Comparison of ENCODE assay signal across 19 cellular contexts in the genomic region with DNA sequence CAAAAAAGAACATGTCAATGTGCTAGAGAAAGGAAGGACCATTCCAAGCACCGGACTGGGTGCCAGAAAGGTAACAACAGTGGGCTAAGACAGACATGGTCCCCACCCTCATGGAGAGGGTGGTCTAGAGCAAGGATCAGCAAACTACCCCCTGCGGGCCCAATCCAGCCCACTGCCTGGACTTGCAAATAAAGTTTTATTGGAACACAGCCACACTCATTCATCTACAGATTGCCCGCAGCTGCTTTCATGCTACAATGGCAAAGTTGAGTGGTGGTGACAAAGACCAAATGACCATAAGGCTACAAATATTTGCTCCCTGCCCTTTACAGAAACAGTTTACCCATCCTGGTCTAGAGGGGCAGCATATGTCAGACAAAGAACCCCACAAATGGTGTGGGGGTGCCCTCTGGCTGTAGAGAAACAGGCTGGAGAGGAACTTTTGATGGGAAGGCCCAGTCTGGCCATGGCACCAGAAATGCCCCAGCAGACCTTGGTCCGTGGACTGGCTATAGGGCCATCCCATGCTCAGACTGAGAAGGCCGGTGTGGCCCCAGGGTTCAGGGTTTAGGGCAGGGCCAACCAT. TPM values are rescaled to one million over a fixed set of nuclear protein-coding genes. Genes with fewer than 3 reads are reported as not detected.
DNase-seq lines count a peak whose midpoint lies in the region; ATAC-seq, FAIRE-seq and TF ChIP-seq lines count a peak whose summit lies in the region.
"Had no signal": no experiment of that assay in that cellular context is flagged by ENCODE, and none has a peak within 500 bp of the region (broad histone marks: within the 10 kb centered on the region; RNA-seq: fewer than 3 reads in every experiment).

No MANE protein-coding gene starts in this region.

- H3K27ac ChIP-seq in A549 (peak overlapping the region; percentile 68 to 80), SJSA1 (peak overlapping the region; percentile 94), left ventricle myocardium inferior (replicated peaks) (peak overlapping the region; percentile 81), parathyroid adenoma (peak overlapping the region; percentile 62)

- TF ChIP-seq CTCF in A549 (IDR thresholded peaks at IDR 0.05) (no peak), left ventricle myocardium inferior (IDR thresholded peaks at IDR 0.05; ENCODE audit: borderline replicate concordance) (no peak), parathyroid adenoma (IDR thresholded peaks at IDR 0.05) (no peak)

- intact Hi-C loops in left ventricle myocardium inferior (cut with micrococcal nuclease) = no loop called here

- H3K79me2 ChIP-seq in parathyroid adenoma = no peaks in the 10 kb centered on the region

- FAIRE-seq in A549 (lab: Jason Lieb, UNC) = no peak
- FAIRE-seq: GM12878 had no signal

- no peaks in the 10 kb centered on the region for H3K9me3 ChIP-seq in A549
- H3K9me3 ChIP-seq in SJSA1 (replicated peaks) = 0 out of 2 replicates have a peak, but pooled peaks cover 6% of the 10 kb centered on the region
- no peaks in the 10 kb centered on the region for H3K9me3 ChIP-seq in left ventricle myocardium inferior (replicated peaks)
- no peaks in the 10 kb centered on the region for H3K9me3 ChIP-seq in parathyroid adenoma (ENCODE audit: control insufficient read depth, low read length)

- ATAC-seq in A549 = no peak
- ATAC-seq in GM18498 (IDR thresholded peaks at IDR 0.05; ENCODE audit: unreplicated experiment) = no peak
- ATAC-seq: activated CD4-positive, CD25-positive, alpha-beta regulatory T cell treated with anti-CD3 and anti-CD28 coated beads, Interleukin-2, amount 50 U/mL, for 24 hours; GM12878 had no signal

- CTCF ChIA-PET in A549 (lab: Yijun Ruan, JAX) = interaction anchor here (0.7 to 2.3 kb wide), 6 partner anchors 11 to 134 kb away, joined by 3 to 12 read pairs (median 3); no protein-coding TSS in a partner anchor

- 56% methylated on average over 5 of the region's 5 CpGs for WGBS in A549 (ENCODE audit: missing lambda C conversion rate)

- no peaks in the 10 kb centered on the region for H3K27me3 ChIP-seq in SJSA1 (replicated peaks)
- no peaks in the 10 kb centered on the region for H3K27me3 ChIP-seq in left ventricle myocardium inferior (ENCODE audit: low read depth)
- H3K27me3 ChIP-seq in parathyroid adenoma (ENCODE audit: control insufficient read depth, insufficient read depth, low read length) = no peaks in the 10 kb centered on the region

- H3K36me3 ChIP-seq in SJSA1 (no peaks in the 10 kb centered on the region), left ventricle myocardium inferior (no peaks in the 10 kb centered on the region), parathyroid adenoma (ENCODE audit: control insufficient read depth, insufficient read depth, low read length) (no peaks in the 10 kb centered on the region)

- POLR2A ChIA-PET in A549 (lab: Yijun Ruan, JAX) = no interaction called here

- no peak overlapping the region for H3K9ac ChIP-seq in parathyroid adenoma

- no peak for TF ChIP-seq POLR2A in A549 (IDR thresholded peaks at IDR 0.05; ENCODE audit: low read length)

- TF ChIP-seq EP300 in A549 (IDR thresholded peaks at IDR 0.05) = no peak

- no peak overlapping the region for H3K4me3 ChIP-seq in A549
- no peak overlapping the region for H3K4me3 ChIP-seq in SJSA1
- no peak overlapping the region for H3K4me3 ChIP-seq in left ventricle myocardium inferior
- H3K4me3 ChIP-seq in parathyroid adenoma (ENCODE audit: low read depth, low read length) = no peak overlapping the region
- H3K4me3 ChIP-seq: GM12878 had no signal

- H2AFZ ChIP-seq in parathyroid adenoma = no peak overlapping the region

- H3K4me1 ChIP-seq in A549 (peaks cover 25% of the 10 kb centered on the region), SJSA1 (replicated peaks) (peaks cover 23% of the 10 kb centered on the region), left ventricle myocardium inferior (peaks cover 75% of the 10 kb centered on the region), parathyroid adenoma (peaks cover 9% of the 10 kb centered on the region)

- H3K4me2 ChIP-seq in A549 = peak overlapping the region; percentile 61; the same call in 2 of the 3 replicates
- H3K4me2 ChIP-seq in parathyroid adenoma (ENCODE audit: low read length) = no peak overlapping the region

- no peak for TF ChIP-seq RAD21 in A549 (conservative IDR thresholded peaks at IDR 0.05 in 1 of 2, IDR thresholded peaks at IDR 0.05 in 1 of 2)

- DNase-seq in A549 (ENCODE audit: low read depth in 1 of 2, low spot score in 1 of 2) = no peak
- DNase-seq in SJSA1 (ENCODE audit: low read depth in 1 of 2, low spot score in 2 of 2) = no peak
- DNase-seq in left ventricle myocardium inferior = no peak
- no peak for DNase-seq in NCI-H82 (lab: John Stamatoyannopoulos, UW)
- DNase-seq in DMS79 treated with DMSO at 0.1 percent for 48 hours (lab: John Stamatoyannopoulos, UW) = no peak
- no peak for DNase-seq in NCI-H1092 treated with DMSO at 0.1 percent for 48 hours (lab: John Stamatoyannopoulos, UW)
- DNase-seq: activated gamma-delta T cell; aorta; CD8-positive, alpha-beta memory T cell; MV-4-11; NCI-H2081; NCI-H524 treated with DMSO at 0.1 percent for 48 hours; stimulated activated CD4-positive, alpha-beta T cell treated with anti-CD3 and anti-CD28 coated beads, Interleukin-2, amount 100 ng/mL, for 24 hours; T-helper 2 cell had no signal

TF ChIP-seq in A549, 52 proteins besides CTCF, POLR2A, EP300 and RAD21:
- TF ChIP-seq NFE2L2 (conservative IDR thresholded peaks at IDR 0.05; ENCODE audit: low read length) = no peak
- no peak for TF ChIP-seq EHMT2 (IDR thresholded peaks at IDR 0.05; ENCODE audit: low read depth)
- TF ChIP-seq ZFP36 (IDR thresholded peaks at IDR 0.05; ENCODE audit: borderline replicate concordance, partially characterized antibody) = no peak

RNA-seq across cellular contexts. Expression of a gene that starts 15.2 kb away (rescaled TPM):
- polyA plus RNA-seq in A549 (2011; rRNA removed) = 0.01 and 0.20 TPM in 2 replicates
- 0.03 and 0.04 TPM in 2 replicates for polyA plus RNA-seq in A549 (2012; cell fraction: cytosol; rRNA removed)
- polyA plus RNA-seq in A549 (2012; cell fraction: nucleus; rRNA removed) = 0.16 and 0.28 TPM in 2 replicates
- 0.05 TPM in 1 of 3 replicates, not detected in the others for polyA plus RNA-seq in A549 (2017; fragmentation: RNase III; extraction: RNeasy Plus Mini Kit Qiagen cat#74134 plus additional on column Dnase treatment)
- polyA minus RNA-seq in A549 (2011; rRNA and poly(A)+ RNA removed) = 0.25 TPM in 1 of 2 replicates, not detected in the other
- not detected in 2 replicates for total RNA-seq in SJSA1 (2014; rRNA removed; shearing (Covaris generic))
- 47.1 TPM for total RNA-seq in left ventricle myocardium inferior
- total RNA-seq: CD8-positive, alpha-beta memory T cell; fibroblast of lung; GM12878 had no signal
- polyA plus RNA-seq: CD8-positive, alpha-beta memory T cell; GM12878 had no signal

RNA-seq across cellular contexts. Expression of a gene that starts 45.4 kb away (rescaled TPM):
- 0.98 and 1.4 TPM in 2 replicates for polyA plus RNA-seq in A549 (2011; rRNA removed)
- polyA plus RNA-seq in A549 (2012; cell fraction: cytosol; rRNA removed) = 0.58 and 0.63 TPM in 2 replicates
- polyA plus RNA-seq in A549 (2012; cell fraction: nucleus; rRNA removed) = 1.3 and 1.5 TPM in 2 replicates
- polyA plus RNA-seq in A549 (2017; fragmentation: RNase III; extraction: RNeasy Plus Mini Kit Qiagen cat#74134 plus additional on column Dnase treatment) = 1.2 to 2.4 TPM (median 1.7 TPM) in 3 replicates
- 0.83 and 1.4 TPM in 2 replicates for polyA minus RNA-seq in A549 (2011; rRNA and poly(A)+ RNA removed)
- not detected in 2 replicates for total RNA-seq in SJSA1 (2014; rRNA removed; shearing (Covaris generic))
- total RNA-seq in left ventricle myocardium inferior = 0.33 TPM
- total RNA-seq: CD8-positive, alpha-beta memory T cell; fibroblast of lung; GM12878 had no signal
- polyA plus RNA-seq: GM12878 had no signal

Comparison
In these comparisons a context has a peak if more than half of its experiments do, and no peak if none do; other contexts are left out.
1. RNA of a gene that starts 15.2 kb away (total RNA-seq): 47.1 TPM in left ventricle myocardium inferior (single experiment); not detected in SJSA1; every median in the first group is over 10 times any median in the second.
2. Peak in every context shown above with its lines, with median percentiles within 50 percentile points of each other: H3K27ac ChIP-seq.